8 cellular contexts compared by ENCODE assay signal in the genomic region with DNA sequence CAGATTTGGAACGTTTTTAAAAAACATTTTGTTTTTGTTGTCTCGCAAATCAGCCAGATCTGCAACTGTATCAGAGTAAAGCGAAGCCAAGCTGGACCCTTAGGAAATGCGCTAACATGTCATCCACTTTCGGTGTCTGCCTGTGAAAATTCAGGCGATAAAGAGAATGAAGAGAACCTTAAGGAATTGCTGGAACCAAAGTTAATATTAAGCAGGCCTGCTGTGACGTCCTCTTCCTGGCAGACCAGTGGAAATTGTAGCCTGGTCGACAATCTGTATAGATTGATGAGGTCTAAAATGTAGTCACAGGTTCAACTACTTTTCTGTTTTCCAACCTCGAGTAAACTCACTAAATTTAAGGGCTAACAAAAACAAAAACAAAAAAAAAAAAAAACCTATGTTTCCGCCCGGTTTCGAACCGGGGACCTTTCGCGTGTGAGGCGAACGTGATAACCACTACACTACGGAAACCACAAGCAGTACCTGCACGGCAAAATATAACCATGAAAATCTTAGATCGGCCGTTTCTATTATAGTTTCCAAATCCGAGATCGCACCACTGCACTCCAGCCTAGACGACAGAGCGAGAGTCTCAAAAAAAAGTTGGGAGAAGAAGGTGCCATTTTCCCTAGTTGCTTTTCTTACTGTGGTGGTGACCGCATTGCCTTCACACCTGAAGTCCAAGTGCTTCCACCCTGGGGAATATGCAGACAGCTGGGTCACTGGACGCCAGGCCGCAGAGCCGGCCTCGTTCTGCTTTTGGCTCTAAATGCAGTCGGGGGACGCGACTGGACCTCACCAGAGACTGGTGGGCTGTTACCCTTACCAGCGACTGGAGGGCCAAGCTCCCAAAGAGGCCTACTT.
DNase-seq lines count a peak whose midpoint lies in the region; ATAC-seq and TF ChIP-seq lines count a peak whose summit lies in the region.
"Not testable (repeated sequence)": the region's sequence is repeated elsewhere in the genome, so short reads cannot be mapped to it uniquely, and the experiment has no call there.

No MANE protein-coding gene starts in this region.

- POLR2A ChIA-PET in activated CD4-positive, alpha-beta memory T cell treated with anti-CD3 and anti-CD28 coated beads for 36 hours (lab: Charles Lee); MCF 10A (lab: Yijun Ruan, JAX): not testable (repeated sequence)

- not testable (repeated sequence) for H3K9me3 Mint-ChIP-seq in activated CD4-positive, alpha-beta memory T cell treated with anti-CD3 and anti-CD28 coated beads for 36 hours; MCF 10A (ENCODE audit: unreplicated experiment); naive B cell

- H3K4me1 Mint-ChIP-seq in activated CD4-positive, alpha-beta memory T cell treated with anti-CD3 and anti-CD28 coated beads for 36 hours (ENCODE audit: low read depth); MCF 10A (ENCODE audit: insufficient read depth, unreplicated experiment); naive B cell: not testable (repeated sequence)

- not testable (repeated sequence) for H3K9me3 ChIP-seq in cardiac muscle cell (ENCODE audit: low read depth)

- H3K36me3 ChIP-seq in cardiac muscle cell, result not testable (repeated sequence)

- H3K4me3 Mint-ChIP-seq in activated CD4-positive, alpha-beta memory T cell treated with anti-CD3 and anti-CD28 coated beads for 36 hours; MCF 10A (ENCODE audit: unreplicated experiment): not testable (repeated sequence)
- peak overlapping the region in 6 of 8 donors; percentile 29 to 74 (median 54) for H3K4me3 Mint-ChIP-seq in naive B cell

- not testable (repeated sequence) for H3K27me3 ChIP-seq in cardiac muscle cell

- H3K4me1 ChIP-seq in cardiac muscle cell (ENCODE audit: low read depth), result not testable (repeated sequence)

- not testable (repeated sequence) for H3K27me3 Mint-ChIP-seq in activated CD4-positive, alpha-beta memory T cell treated with anti-CD3 and anti-CD28 coated beads for 36 hours; MCF 10A (ENCODE audit: insufficient read depth, unreplicated experiment); naive B cell

- peak overlapping the region; percentile 45 for H3K27ac Mint-ChIP-seq in activated CD4-positive, alpha-beta memory T cell treated with anti-CD3 and anti-CD28 coated beads for 36 hours
- not testable (repeated sequence) for H3K27ac Mint-ChIP-seq in MCF 10A (ENCODE audit: low read depth, unreplicated experiment)
- H3K27ac Mint-ChIP-seq in naive B cell, result peak overlapping the region in 3 of 6 donors; percentile 86 to 97 (median 95)

- TF ChIP-seq CTCF in MCF 10A (IDR thresholded peaks at IDR 0.05; ENCODE audit: unreplicated experiment); cardiac muscle cell (IDR thresholded peaks at IDR 0.05; ENCODE audit: low read depth, low read length): not testable (repeated sequence)

- CTCF ChIA-PET in activated CD4-positive, alpha-beta memory T cell treated with anti-CD3 and anti-CD28 coated beads for 36 hours (lab: Charles Lee); MCF 10A (lab: Yijun Ruan, JAX): not testable (repeated sequence)

- intact Hi-C loops in activated CD4-positive, alpha-beta memory T cell treated with anti-CD3 and anti-CD28 coated beads for 36 hours (cut with micrococcal nuclease); MCF 10A (cut with micrococcal nuclease): not testable (repeated sequence)

- not testable (repeated sequence) for H3K36me3 Mint-ChIP-seq in activated CD4-positive, alpha-beta memory T cell treated with anti-CD3 and anti-CD28 coated beads for 36 hours; MCF 10A (ENCODE audit: insufficient read depth, unreplicated experiment); naive B cell

- not testable (repeated sequence) for H3K27ac ChIP-seq in cardiac muscle cell

- H3K4me3 ChIP-seq in cardiac muscle cell, result not testable (repeated sequence)

- DNase-seq in Ammon's horn (ENCODE audit: low spot score) (peak; percentile 17), HUDEP-2 (lab: John Stamatoyannopoulos, UW; ENCODE audit: unreplicated experiment in 76 of 76) (peak in 69 of 76 experiments; percentile 0 to 78 (median 47)), NCI-H82 treated with DMSO at 0.1 percent for 48 hours (lab: John Stamatoyannopoulos, UW; ENCODE audit: unreplicated experiment) (peak; percentile 9), MCF 10A (ENCODE audit: unreplicated experiment) (peak; percentile 78), cardiac muscle cell (ENCODE audit: low read depth in 1 of 2, low spot score in 1 of 2) (peak; percentile 35 to 66), naive B cell (peak; percentile 39)
- DNase-seq in activated CD4-positive, alpha-beta memory T cell treated with anti-CD3 and anti-CD28 coated beads for 36 hours, result peak; percentile 66
- DNase-seq in stimulated activated CD4-positive, alpha-beta T cell treated with anti-CD3 and anti-CD28 coated beads, Interleukin-4, amount 100 ng/mL, for 4 hours, result peak; percentile 2 to 41

- BruUV-seq in MCF 10A (replicated peaks; lab: Mats Ljungman, UMichigan), result not testable (repeated sequence)

- peak in 1 of 2 donors; percentile 15 for ATAC-seq in naive B cell (ENCODE audit: low read depth in 2 of 2)

Comparison
In these comparisons a context has a peak if more than half of its experiments do, and no peak if none do; other contexts are left out.
1. DNase-seq: peak in every context shown above with its lines; median percentile 78 in MCF 10A; 66 in activated CD4-positive, alpha-beta memory T cell treated with anti-CD3 and anti-CD28 coated beads for 36 hours; 50 in cardiac muscle cell; 47 in HUDEP-2; 39 in naive B cell; 22 in stimulated activated CD4-positive, alpha-beta T cell treated with anti-CD3 and anti-CD28 coated beads, Interleukin-4, amount 100 ng/mL, for 4 hours; 17 in Ammon's horn; 9 in NCI-H82 treated with DMSO at 0.1 percent for 48 hours.